Comparison of ENCODE assay signal across 27 cellular contexts in the genomic region with DNA sequence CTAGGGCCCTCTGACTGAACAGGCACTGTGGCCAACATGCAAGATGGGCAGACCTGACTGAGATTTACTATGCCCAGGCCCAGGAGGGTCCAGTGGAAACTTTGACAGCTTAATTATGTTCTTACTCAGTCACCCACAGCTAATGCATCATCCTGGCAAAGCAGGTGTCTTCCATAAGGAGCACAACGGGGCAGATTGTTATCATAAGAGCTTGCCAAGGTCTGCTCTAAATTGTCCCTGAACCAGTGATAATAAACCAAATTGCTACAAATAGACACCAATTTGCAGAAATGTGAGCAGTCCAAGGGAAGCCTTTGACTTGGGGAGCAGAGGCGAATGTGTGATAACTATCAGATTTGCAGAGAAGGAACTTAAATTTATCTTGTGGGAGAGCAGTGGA.
"Had no signal": no experiment of that assay in that cellular context is flagged by ENCODE, and none has a peak within 500 bp of the region (broad histone marks: within the 10 kb centered on the region; RNA-seq: fewer than 3 reads in every experiment).

No MANE protein-coding gene starts in this region.

- H3K27me3 ChIP-seq: adrenal gland, ascending aorta, heart right ventricle, neural progenitor cell, sigmoid colon, upper lobe of left lung had no signal

- H3K4me3 Mint-ChIP-seq: activated naive CD8-positive, alpha-beta T cell; activated T-cell treated with anti-CD3 and anti-CD28 coated beads, Interleukin-2, amount 50 U/mL, for 24 hours; naive thymus-derived CD4-positive, alpha-beta T cell; neural progenitor cell; stimulated activated naive B cell treated with anti-CD40 and anti-IgM and Interleukin-4, amounts not matched to agents 10 μg/mL and 1 μg/mL and 100 μg/mL, for 72 hours; WTC11 had no signal

- H3K4me1 ChIP-seq: adrenal gland, ascending aorta had no signal

- H3K27me3 Mint-ChIP-seq: progenitor cell of endocrine pancreas had no signal

- H3K4me2 ChIP-seq: neural progenitor cell had no signal

- H3K27ac Mint-ChIP-seq: activated naive CD8-positive, alpha-beta T cell; activated T-cell treated with anti-CD3 and anti-CD28 coated beads, Interleukin-2, amount 50 U/mL, for 24 hours; activated T-helper 2 cell treated with anti-CD3 and anti-CD28 coated beads, Interferon-gamma antibody, Interleukin-2, Interleukin-4, amounts not matched to agents 10 μg/mL and 5 μg/mL and 100 μg/mL, durations not matched to agents 14 hours and 24 hours and 36 hours; naive thymus-derived CD4-positive, alpha-beta T cell; neural progenitor cell; stimulated activated naive B cell treated with anti-CD40 and anti-IgM and Interleukin-4, amounts not matched to agents 10 μg/mL and 1 μg/mL and 100 μg/mL, for 72 hours; WTC11 had no signal

- H3K4me1 Mint-ChIP-seq: stimulated activated naive B cell treated with anti-CD40 and anti-IgM and Interleukin-4, amounts not matched to agents 10 μg/mL and 1 μg/mL and 100 μg/mL, for 72 hours had no signal

- H2AFZ ChIP-seq: neural progenitor cell had no signal

- H3K4me3 ChIP-seq: adrenal gland, ascending aorta, heart right ventricle, lung, neural progenitor cell, sigmoid colon, thoracic aorta, upper lobe of left lung had no signal

- H3K36me3 ChIP-seq: adrenal gland, ascending aorta, heart right ventricle, neural progenitor cell, sigmoid colon, thoracic aorta, upper lobe of left lung had no signal

- H3K9me3 Mint-ChIP-seq: activated T-cell treated with anti-CD3 and anti-CD28 coated beads, Interleukin-2, amount 50 U/mL, for 24 hours; activated T-helper 2 cell treated with anti-CD3 and anti-CD28 coated beads, Interferon-gamma antibody, Interleukin-2, Interleukin-4, amounts not matched to agents 10 μg/mL and 5 μg/mL and 100 μg/mL, durations not matched to agents 14 hours and 24 hours and 36 hours; WTC11 had no signal

- H3K27ac ChIP-seq: adrenal gland, ascending aorta, epithelial cell of prostate, heart right ventricle, neural progenitor cell, sigmoid colon, thoracic aorta, upper lobe of left lung had no signal

- DNase-seq: activated CD4-positive, alpha-beta T cell treated with anti-CD3 and anti-CD28 coated beads, Interleukin-2, amount 50 U/mL, for 4 hours; activated CD8-positive, alpha-beta memory T cell treated with anti-CD3 and anti-CD28 coated beads for 24 hours; activated CD8-positive, alpha-beta memory T cell treated with anti-CD3 and anti-CD28 coated beads, Interleukin-2, amount 50 U/mL, for 4 hours; activated naive CD4-positive, alpha-beta T cell; activated T-cell treated with anti-CD3 and anti-CD28 coated beads, Interleukin-2, amount 50 U/mL, for 24 hours; adrenal gland; central memory CD4-positive, alpha-beta T cell; cortex of kidney; heart right ventricle; islet precursor cell; naive thymus-derived CD4-positive, alpha-beta T cell; retina; sigmoid colon; stimulated activated CD4-positive, alpha-beta T cell treated with anti-CD3 and anti-CD28 coated beads, Interleukin-2, amount 100 ng/mL, for 48 hours; stimulated activated CD8-positive, alpha-beta memory T cell treated with anti-CD3 and anti-CD28 coated beads, Interleukin-4, amount 100 ng/mL, for 48 hours; stimulated activated naive B cell treated with anti-CD40 and anti-IgM and Interleukin-4, amounts not matched to agents 10 μg/mL and 1 μg/mL and 100 μg/mL, for 72 hours; T1000; upper lobe of left lung had no signal

- H3K36me3 Mint-ChIP-seq: activated naive CD8-positive, alpha-beta T cell; naive thymus-derived CD4-positive, alpha-beta T cell; stimulated activated naive B cell treated with anti-CD40 and anti-IgM and Interleukin-4, amounts not matched to agents 10 μg/mL and 1 μg/mL and 100 μg/mL, for 72 hours; WTC11 had no signal

- H3K9me3 ChIP-seq: adrenal gland, ascending aorta, heart right ventricle, sigmoid colon, thoracic aorta, upper lobe of left lung had no signal
